ENCODE assay signal across 6 cellular contexts in the genomic region with DNA sequence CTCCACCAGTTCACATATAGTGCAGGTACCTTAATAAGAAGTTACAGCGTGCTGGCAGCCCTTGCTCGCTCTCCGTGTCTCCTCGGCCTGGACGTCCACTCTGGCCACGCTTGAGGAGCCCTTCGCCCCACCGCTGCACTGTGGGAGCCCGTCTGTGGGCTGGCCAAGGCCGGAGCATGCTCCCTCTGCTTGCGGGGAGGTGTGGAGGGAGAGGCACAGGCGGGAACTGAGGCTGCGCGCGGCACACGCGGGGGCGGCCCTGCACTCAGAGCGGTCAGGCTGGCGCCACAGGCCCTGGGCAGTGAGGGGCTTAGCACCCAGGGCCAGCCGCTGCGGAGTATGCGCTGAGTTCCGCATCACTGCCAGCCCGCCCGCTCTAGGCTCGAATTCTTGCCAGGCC.
DNase-seq lines count a peak whose midpoint lies in the region; ATAC-seq and TF ChIP-seq lines count a peak whose summit lies in the region.
"Not testable (repeated sequence)": the region's sequence is repeated elsewhere in the genome, so short reads cannot be mapped to it uniquely, and the experiment has no call there.

No MANE protein-coding gene starts in this region.

- not testable (repeated sequence) for H3K27ac ChIP-seq in right cardiac atrium (ENCODE audit: low read length); lower lobe of right lung; upper lobe of right lung

- not testable (repeated sequence) for H3K4me3 Mint-ChIP-seq in activated CD4-positive, alpha-beta T cell treated with anti-CD3 and anti-CD28 coated beads, Interleukin-2, amount 10 ng/mL, durations not matched to agents 24 days and 14 days; activated naive CD8-positive, alpha-beta T cell treated with anti-CD3 and anti-CD28 coated beads, Interleukin-2, amount 10 ng/mL, durations not matched to agents 7 days and 5 days

- 85% methylated on average over 10 of the region's 27 CpGs for WGBS in right cardiac atrium

- not testable (repeated sequence) for H3K36me3 Mint-ChIP-seq in activated CD4-positive, alpha-beta T cell treated with anti-CD3 and anti-CD28 coated beads, Interleukin-2, amount 10 ng/mL, durations not matched to agents 24 days and 14 days (ENCODE audit: low read depth); activated naive CD8-positive, alpha-beta T cell treated with anti-CD3 and anti-CD28 coated beads, Interleukin-2, amount 10 ng/mL, durations not matched to agents 7 days and 5 days

- not testable (repeated sequence) for ATAC-seq in activated naive CD8-positive, alpha-beta T cell treated with anti-CD3 and anti-CD28 coated beads, Interleukin-2, amount 10 ng/mL, durations not matched to agents 7 days and 5 days (ENCODE audit: low read depth); right cardiac atrium; lower lobe of right lung; upper lobe of right lung

- DNase-seq in activated CD4-positive, alpha-beta T cell treated with anti-CD3 and anti-CD28 coated beads, Interleukin-2, amount 10 ng/mL, durations not matched to agents 24 days and 14 days, result peak; percentile 30
- DNase-seq in activated naive CD8-positive, alpha-beta T cell treated with anti-CD3 and anti-CD28 coated beads, Interleukin-2, amount 10 ng/mL, durations not matched to agents 7 days and 5 days, result peak; percentile 15
- DNase-seq in right cardiac atrium (peak in 2 of 3 donors; percentile 7 to 17), lower lobe of right lung (peak; percentile 1), posterior vena cava (ENCODE audit: low spot score) (peak; percentile 58), upper lobe of right lung (peak; percentile 26)

- TF ChIP-seq CTCF in lower lobe of right lung (IDR thresholded peaks at IDR 0.05); upper lobe of right lung (IDR thresholded peaks at IDR 0.05): not testable (repeated sequence)

- not testable (repeated sequence) for H3K36me3 ChIP-seq in lower lobe of right lung, upper lobe of right lung

- not testable (repeated sequence) for H3K4me1 ChIP-seq in right cardiac atrium (ENCODE audit: control insufficient read depth, insufficient read depth, low read length); lower lobe of right lung; upper lobe of right lung

- H3K27me3 Mint-ChIP-seq in activated CD4-positive, alpha-beta T cell treated with anti-CD3 and anti-CD28 coated beads, Interleukin-2, amount 10 ng/mL, durations not matched to agents 24 days and 14 days; activated naive CD8-positive, alpha-beta T cell treated with anti-CD3 and anti-CD28 coated beads, Interleukin-2, amount 10 ng/mL, durations not matched to agents 7 days and 5 days: not testable (repeated sequence)

- not testable (repeated sequence) for H3K4me1 Mint-ChIP-seq in activated CD4-positive, alpha-beta T cell treated with anti-CD3 and anti-CD28 coated beads, Interleukin-2, amount 10 ng/mL, durations not matched to agents 24 days and 14 days; activated naive CD8-positive, alpha-beta T cell treated with anti-CD3 and anti-CD28 coated beads, Interleukin-2, amount 10 ng/mL, durations not matched to agents 7 days and 5 days

- not testable (repeated sequence) for H3K27me3 ChIP-seq in right cardiac atrium (ENCODE audit: control insufficient read depth, insufficient read depth); lower lobe of right lung (ENCODE audit: low read depth); upper lobe of right lung

- H3K9me3 Mint-ChIP-seq in activated CD4-positive, alpha-beta T cell treated with anti-CD3 and anti-CD28 coated beads, Interleukin-2, amount 10 ng/mL, durations not matched to agents 24 days and 14 days; activated naive CD8-positive, alpha-beta T cell treated with anti-CD3 and anti-CD28 coated beads, Interleukin-2, amount 10 ng/mL, durations not matched to agents 7 days and 5 days: not testable (repeated sequence)

- H3K27ac Mint-ChIP-seq in activated CD4-positive, alpha-beta T cell treated with anti-CD3 and anti-CD28 coated beads, Interleukin-2, amount 10 ng/mL, durations not matched to agents 24 days and 14 days; activated naive CD8-positive, alpha-beta T cell treated with anti-CD3 and anti-CD28 coated beads, Interleukin-2, amount 10 ng/mL, durations not matched to agents 7 days and 5 days: not testable (repeated sequence)

- not testable (repeated sequence) for H3K9me3 ChIP-seq in right cardiac atrium (ENCODE audit: control insufficient read depth, low read length); lower lobe of right lung; upper lobe of right lung

- not testable (repeated sequence) for H3K4me3 ChIP-seq in right cardiac atrium (ENCODE audit: low read length); lower lobe of right lung; upper lobe of right lung

- POLR2A ChIA-PET in activated naive CD8-positive, alpha-beta T cell treated with anti-CD3 and anti-CD28 coated beads, Interleukin-2, amount 10 ng/mL, durations not matched to agents 7 days and 5 days (lab: Charles Lee), result not testable (repeated sequence)

- intact Hi-C loops in activated CD4-positive, alpha-beta T cell treated with anti-CD3 and anti-CD28 coated beads, Interleukin-2, amount 10 ng/mL, durations not matched to agents 24 days and 14 days (cut with micrococcal nuclease); right cardiac atrium (cut with DNase I); lower lobe of right lung (cut with DNase I); posterior vena cava (cut with DNase I); upper lobe of right lung (cut with DNase I): not testable (repeated sequence)

Comparison
In these comparisons a context has a peak if more than half of its experiments do, and no peak if none do; other contexts are left out.
1. DNase-seq: peak in every context shown above with its lines; median percentile 58 in posterior vena cava; 30 in activated CD4-positive, alpha-beta T cell treated with anti-CD3 and anti-CD28 coated beads, Interleukin-2, amount 10 ng/mL, durations not matched to agents 24 days and 14 days; 26 in upper lobe of right lung; 15 in activated naive CD8-positive, alpha-beta T cell treated with anti-CD3 and anti-CD28 coated beads, Interleukin-2, amount 10 ng/mL, durations not matched to agents 7 days and 5 days; 12 in right cardiac atrium; 1 in lower lobe of right lung.